ENCODE assay signal across 1 cellular context in the genomic region with DNA sequence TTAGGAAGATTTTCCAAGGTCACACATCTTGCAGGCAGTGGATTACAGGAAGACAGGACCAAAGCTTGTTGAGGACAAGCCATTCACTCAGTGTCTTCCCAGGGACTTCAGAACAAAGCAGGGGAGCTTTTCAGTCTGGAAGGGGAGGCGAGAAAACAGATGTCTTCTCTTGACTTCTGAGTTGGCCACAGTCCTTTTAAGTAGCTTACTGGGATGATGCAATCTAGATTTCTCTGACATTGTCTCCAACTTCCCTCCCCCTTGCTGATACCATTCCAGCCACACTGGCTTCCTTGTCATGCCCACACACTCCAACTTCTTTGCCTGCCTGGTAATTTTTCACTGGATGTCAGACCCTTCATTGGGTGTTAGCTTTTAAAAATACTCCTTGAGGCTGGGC.
TF ChIP-seq lines count a peak whose summit lies in the region.

No MANE protein-coding gene starts in this region.

TF ChIP-seq in K562, 482 proteins besides CTCF, POLR2A, EP300 and RAD21 (continued from another document and continues in another):
- TF ChIP-seq U2AF1 (optimal IDR thresholded peaks at IDR 0.05; ENCODE audit: low read depth, low read length) (no peak), NFE2 (IDR thresholded peaks at IDR 0.05; ENCODE audit: low read depth) (no peak), THRB (CRISPR knock-in tag; conservative IDR thresholded peaks at IDR 0.05) (no peak), NKRF (IDR thresholded peaks at IDR 0.05; ENCODE audit: borderline replicate concordance) (no peak), TCF15 (CRISPR knock-in tag; IDR thresholded peaks at IDR 0.05) (no peak), TARDBP (IDR thresholded peaks at IDR 0.05) (no peak), SMAD3 (CRISPR knock-in tag; conservative IDR thresholded peaks at IDR 0.05) (no peak), ATF6 (CRISPR knock-in tag; IDR thresholded peaks at IDR 0.05) (no peak), SMC3 (conservative IDR thresholded peaks at IDR 0.05; ENCODE audit: insufficient read depth, low read depth, low read length) (no peak), FOSL1 (tag; conservative IDR thresholded peaks at IDR 0.05) (0 out of 2 replicates have a peak, but pooled peaks have one; percentile 11), ZFP36 (IDR thresholded peaks at IDR 0.05; ENCODE audit: low read depth, low read length, partially characterized antibody) (no peak), CBX8 (IDR thresholded peaks at IDR 0.05; ENCODE audit: borderline replicate concordance, extremely low read depth, low read depth, low read length, poor library complexity, severe bottlenecking) (no peak), FOS (IDR thresholded peaks at IDR 0.05; ENCODE audit: extremely low read depth, insufficient read length) (no peak), ETV5 (CRISPR knock-in tag; IDR thresholded peaks at IDR 0.05; ENCODE audit: low read depth) (no peak), SRSF1 (IDR thresholded peaks at IDR 0.05; ENCODE audit: low read depth, low read length) (no peak), RBM34 (IDR thresholded peaks at IDR 0.05; ENCODE audit: borderline replicate concordance, insufficient read depth, low read length) (no peak), PRMT5 (CRISPR knock-in tag; IDR thresholded peaks at IDR 0.05) (no peak), TFAP4 (CRISPR knock-in tag; IDR thresholded peaks at IDR 0.05; ENCODE audit: borderline replicate concordance) (no peak), ZBTB1 (CRISPR knock-in tag; IDR thresholded peaks at IDR 0.05; ENCODE audit: borderline replicate concordance, low read depth) (no peak), IRF9 (tag; IDR thresholded peaks at IDR 0.05) (peak; percentile 92), SNRNP70 (optimal IDR thresholded peaks at IDR 0.05; ENCODE audit: low read depth, low read length) (no peak), CHD2 (IDR thresholded peaks at IDR 0.05; ENCODE audit: low read depth, low read length) (no peak), RB1 (IDR thresholded peaks at IDR 0.05; ENCODE audit: low read depth) (no peak), ZNF311 (CRISPR knock-in tag; IDR thresholded peaks at IDR 0.05) (no peak), NR4A1 (CRISPR knock-in tag; IDR thresholded peaks at IDR 0.05) (no peak), NR4A1 (tag; IDR thresholded peaks at IDR 0.05) (peak; percentile 62; the same call in 1 of the 2 replicates), MAFF (IDR thresholded peaks at IDR 0.05; ENCODE audit: low read length) (no peak)
- TF ChIP-seq, protein P1, sequence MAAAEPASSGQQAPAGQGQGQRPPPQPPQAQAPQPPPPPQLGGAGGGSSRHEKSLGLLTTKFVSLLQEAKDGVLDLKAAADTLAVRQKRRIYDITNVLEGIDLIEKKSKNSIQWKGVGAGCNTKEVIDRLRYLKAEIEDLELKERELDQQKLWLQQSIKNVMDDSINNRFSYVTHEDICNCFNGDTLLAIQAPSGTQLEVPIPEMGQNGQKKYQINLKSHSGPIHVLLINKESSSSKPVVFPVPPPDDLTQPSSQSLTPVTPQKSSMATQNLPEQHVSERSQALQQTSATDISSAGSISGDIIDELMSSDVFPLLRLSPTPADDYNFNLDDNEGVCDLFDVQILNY (CRISPR knock-in tag; IDR thresholded peaks at IDR 0.05): no peak
- TF ChIP-seq, protein P2, sequence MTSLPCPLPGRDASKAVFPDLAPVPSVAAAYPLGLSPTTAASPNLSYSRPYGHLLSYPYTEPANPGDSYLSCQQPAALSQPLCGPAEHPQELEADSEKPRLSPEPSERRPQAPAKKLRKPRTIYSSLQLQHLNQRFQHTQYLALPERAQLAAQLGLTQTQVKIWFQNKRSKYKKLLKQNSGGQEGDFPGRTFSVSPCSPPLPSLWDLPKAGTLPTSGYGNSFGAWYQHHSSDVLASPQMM (CRISPR knock-in tag; IDR thresholded peaks at IDR 0.05): no peak
- TF ChIP-seq, protein P3, sequence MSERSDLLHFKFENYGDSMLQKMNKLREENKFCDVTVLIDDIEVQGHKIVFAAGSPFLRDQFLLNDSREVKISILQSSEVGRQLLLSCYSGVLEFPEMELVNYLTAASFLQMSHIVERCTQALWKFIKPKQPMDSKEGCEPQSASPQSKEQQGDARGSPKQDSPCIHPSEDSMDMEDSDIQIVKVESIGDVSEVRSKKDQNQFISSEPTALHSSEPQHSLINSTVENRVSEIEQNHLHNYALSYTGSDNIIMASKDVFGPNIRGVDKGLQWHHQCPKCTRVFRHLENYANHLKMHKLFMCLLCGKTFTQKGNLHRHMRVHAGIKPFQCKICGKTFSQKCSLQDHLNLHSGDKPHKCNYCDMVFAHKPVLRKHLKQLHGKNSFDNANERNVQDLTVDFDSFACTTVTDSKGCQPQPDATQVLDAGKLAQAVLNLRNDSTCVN (CRISPR knock-in tag; IDR thresholded peaks at IDR 0.05): no peak
- TF ChIP-seq, protein P4, sequence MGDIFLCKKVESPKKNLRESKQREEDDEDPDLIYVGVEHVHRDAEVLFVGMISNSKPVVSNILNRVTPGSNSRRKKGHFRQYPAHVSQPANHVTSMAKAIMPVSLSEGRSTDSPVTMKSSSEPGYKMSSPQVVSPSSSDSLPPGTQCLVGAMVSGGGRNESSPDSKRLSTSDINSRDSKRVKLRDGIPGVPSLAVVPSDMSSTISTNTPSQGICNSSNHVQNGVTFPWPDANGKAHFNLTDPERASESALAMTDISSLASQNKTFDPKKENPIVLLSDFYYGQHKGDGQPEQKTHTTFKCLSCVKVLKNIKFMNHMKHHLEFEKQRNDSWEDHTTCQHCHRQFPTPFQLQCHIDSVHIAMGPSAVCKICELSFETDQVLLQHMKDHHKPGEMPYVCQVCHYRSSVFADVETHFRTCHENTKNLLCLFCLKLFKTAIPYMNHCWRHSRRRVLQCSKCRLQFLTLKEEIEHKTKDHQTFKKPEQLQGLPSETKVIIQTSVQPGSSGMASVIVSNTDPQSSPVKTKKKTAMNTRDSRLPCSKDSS (IDR thresholded peaks at IDR 0.05; ENCODE audit: low read depth, partially characterized antibody): no peak
- TF ChIP-seq, protein P5, sequence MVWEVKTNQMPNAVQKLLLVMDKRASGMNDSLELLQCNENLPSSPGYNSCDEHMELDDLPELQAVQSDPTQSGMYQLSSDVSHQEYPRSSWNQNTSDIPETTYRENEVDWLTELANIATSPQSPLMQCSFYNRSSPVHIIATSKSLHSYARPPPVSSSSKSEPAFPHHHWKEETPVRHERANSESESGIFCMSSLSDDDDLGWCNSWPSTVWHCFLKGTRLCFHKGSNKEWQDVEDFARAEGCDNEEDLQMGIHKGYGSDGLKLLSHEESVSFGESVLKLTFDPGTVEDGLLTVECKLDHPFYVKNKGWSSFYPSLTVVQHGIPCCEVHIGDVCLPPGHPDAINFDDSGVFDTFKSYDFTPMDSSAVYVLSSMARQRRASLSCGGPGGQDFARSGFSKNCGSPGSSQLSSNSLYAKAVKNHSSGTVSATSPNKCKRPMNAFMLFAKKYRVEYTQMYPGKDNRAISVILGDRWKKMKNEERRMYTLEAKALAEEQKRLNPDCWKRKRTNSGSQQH (CRISPR knock-in tag; IDR thresholded peaks at IDR 0.05): no peak
- TF ChIP-seq, protein P6, sequence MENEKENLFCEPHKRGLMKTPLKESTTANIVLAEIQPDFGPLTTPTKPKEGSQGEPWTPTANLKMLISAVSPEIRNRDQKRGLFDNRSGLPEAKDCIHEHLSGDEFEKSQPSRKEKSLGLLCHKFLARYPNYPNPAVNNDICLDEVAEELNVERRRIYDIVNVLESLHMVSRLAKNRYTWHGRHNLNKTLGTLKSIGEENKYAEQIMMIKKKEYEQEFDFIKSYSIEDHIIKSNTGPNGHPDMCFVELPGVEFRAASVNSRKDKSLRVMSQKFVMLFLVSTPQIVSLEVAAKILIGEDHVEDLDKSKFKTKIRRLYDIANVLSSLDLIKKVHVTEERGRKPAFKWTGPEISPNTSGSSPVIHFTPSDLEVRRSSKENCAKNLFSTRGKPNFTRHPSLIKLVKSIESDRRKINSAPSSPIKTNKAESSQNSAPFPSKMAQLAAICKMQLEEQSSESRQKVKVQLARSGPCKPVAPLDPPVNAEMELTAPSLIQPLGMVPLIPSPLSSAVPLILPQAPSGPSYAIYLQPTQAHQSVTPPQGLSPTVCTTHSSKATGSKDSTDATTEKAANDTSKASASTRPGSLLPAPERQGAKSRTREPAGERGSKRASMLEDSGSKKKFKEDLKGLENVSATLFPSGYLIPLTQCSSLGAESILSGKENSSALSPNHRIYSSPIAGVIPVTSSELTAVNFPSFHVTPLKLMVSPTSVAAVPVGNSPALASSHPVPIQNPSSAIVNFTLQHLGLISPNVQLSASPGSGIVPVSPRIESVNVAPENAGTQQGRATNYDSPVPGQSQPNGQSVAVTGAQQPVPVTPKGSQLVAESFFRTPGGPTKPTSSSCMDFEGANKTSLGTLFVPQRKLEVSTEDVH (IDR thresholded peaks at IDR 0.05; ENCODE audit: low read depth, partially characterized antibody): no peak
- TF ChIP-seq, protein P7, sequence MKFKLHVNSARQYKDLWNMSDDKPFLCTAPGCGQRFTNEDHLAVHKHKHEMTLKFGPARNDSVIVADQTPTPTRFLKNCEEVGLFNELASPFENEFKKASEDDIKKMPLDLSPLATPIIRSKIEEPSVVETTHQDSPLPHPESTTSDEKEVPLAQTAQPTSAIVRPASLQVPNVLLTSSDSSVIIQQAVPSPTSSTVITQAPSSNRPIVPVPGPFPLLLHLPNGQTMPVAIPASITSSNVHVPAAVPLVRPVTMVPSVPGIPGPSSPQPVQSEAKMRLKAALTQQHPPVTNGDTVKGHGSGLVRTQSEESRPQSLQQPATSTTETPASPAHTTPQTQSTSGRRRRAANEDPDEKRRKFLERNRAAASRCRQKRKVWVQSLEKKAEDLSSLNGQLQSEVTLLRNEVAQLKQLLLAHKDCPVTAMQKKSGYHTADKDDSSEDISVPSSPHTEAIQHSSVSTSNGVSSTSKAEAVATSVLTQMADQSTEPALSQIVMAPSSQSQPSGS (CRISPR knock-in tag; IDR thresholded peaks at IDR 0.05): no peak
- TF ChIP-seq, protein P8, sequence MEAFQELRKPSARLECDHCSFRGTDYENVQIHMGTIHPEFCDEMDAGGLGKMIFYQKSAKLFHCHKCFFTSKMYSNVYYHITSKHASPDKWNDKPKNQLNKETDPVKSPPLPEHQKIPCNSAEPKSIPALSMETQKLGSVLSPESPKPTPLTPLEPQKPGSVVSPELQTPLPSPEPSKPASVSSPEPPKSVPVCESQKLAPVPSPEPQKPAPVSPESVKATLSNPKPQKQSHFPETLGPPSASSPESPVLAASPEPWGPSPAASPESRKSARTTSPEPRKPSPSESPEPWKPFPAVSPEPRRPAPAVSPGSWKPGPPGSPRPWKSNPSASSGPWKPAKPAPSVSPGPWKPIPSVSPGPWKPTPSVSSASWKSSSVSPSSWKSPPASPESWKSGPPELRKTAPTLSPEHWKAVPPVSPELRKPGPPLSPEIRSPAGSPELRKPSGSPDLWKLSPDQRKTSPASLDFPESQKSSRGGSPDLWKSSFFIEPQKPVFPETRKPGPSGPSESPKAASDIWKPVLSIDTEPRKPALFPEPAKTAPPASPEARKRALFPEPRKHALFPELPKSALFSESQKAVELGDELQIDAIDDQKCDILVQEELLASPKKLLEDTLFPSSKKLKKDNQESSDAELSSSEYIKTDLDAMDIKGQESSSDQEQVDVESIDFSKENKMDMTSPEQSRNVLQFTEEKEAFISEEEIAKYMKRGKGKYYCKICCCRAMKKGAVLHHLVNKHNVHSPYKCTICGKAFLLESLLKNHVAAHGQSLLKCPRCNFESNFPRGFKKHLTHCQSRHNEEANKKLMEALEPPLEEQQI (IDR thresholded peaks at IDR 0.05): no peak
